Comparison of ENCODE assay signal across 8 cellular contexts in genomic region chr3:141311170-141311495, GRCh38. TPM values are rescaled to one million over a fixed set of nuclear protein-coding genes. Genes with fewer than 3 reads are reported as not detected.
DNase-seq lines count a peak whose midpoint lies in the region; ATAC-seq and TF ChIP-seq lines count a peak whose summit lies in the region.

No MANE protein-coding gene starts in this region.

- H3F3A ChIP-seq in PC-9 (ENCODE audit: insufficient read depth, low read depth), result no peaks in the 10 kb centered on the region

- peak overlapping the region; percentile 91 for H3K27ac ChIP-seq in DND-41 (ENCODE audit: low read length)
- no peak overlapping the region for H3K27ac ChIP-seq in PC-9
- H3K27ac ChIP-seq in epithelial cell of prostate, result peak overlapping the region; percentile 60
- H3K27ac ChIP-seq in parathyroid adenoma, result peak overlapping the region; percentile 54

- H3K9ac ChIP-seq in DND-41 (ENCODE audit: low read depth, low read length) (peak overlapping the region; percentile 68), parathyroid adenoma (no peak overlapping the region)

- peaks cover 45% of the 10 kb centered on the region for H3K4me1 ChIP-seq in DND-41 (ENCODE audit: insufficient read depth, low read length)
- peaks cover 7% of the 10 kb centered on the region for H3K4me1 ChIP-seq in PC-9 (replicated peaks; ENCODE audit: insufficient read depth)
- peaks cover 9% of the 10 kb centered on the region for H3K4me1 ChIP-seq in parathyroid adenoma

- ATAC-seq in DND-41 (ENCODE audit: insufficient read depth, low read depth) (no peak), HG03175 (IDR thresholded peaks at IDR 0.05; ENCODE audit: unreplicated experiment) (no peak), GM19328 (IDR thresholded peaks at IDR 0.05; ENCODE audit: unreplicated experiment) (no peak)

- H3K4me3 ChIP-seq in DND-41 (ENCODE audit: low read depth in 1 of 2, low read length in 2 of 2), result peak overlapping the region; percentile 30 to 69
- peak overlapping the region; percentile 79 for H3K4me3 ChIP-seq in PC-9
- H3K4me3 ChIP-seq in parathyroid adenoma (ENCODE audit: low read depth, low read length), result peak overlapping the region; percentile 93

- H3K27me3 ChIP-seq in DND-41 (ENCODE audit: insufficient read depth, low read length, poor library complexity) (no peaks in the 10 kb centered on the region), PC-9 (ENCODE audit: insufficient read depth, low read depth) (no peaks in the 10 kb centered on the region), parathyroid adenoma (ENCODE audit: control insufficient read depth, insufficient read depth, low read length) (no peaks in the 10 kb centered on the region)

- intact Hi-C loops in PC-9 (cut with micrococcal nuclease; ENCODE audit: unreplicated experiment), result loop anchor here (1.0 to 10.0 kb wide), 5 partner anchors 50 to 604 kb away; partner anchors contain the start of gene RNF7

- H3K36me3 ChIP-seq in DND-41 (ENCODE audit: insufficient read depth, low read length) (no peaks in the 10 kb centered on the region), PC-9 (ENCODE audit: low read depth) (no peaks in the 10 kb centered on the region), parathyroid adenoma (ENCODE audit: control insufficient read depth, insufficient read depth, low read length) (no peaks in the 10 kb centered on the region)

- CTCF ChIA-PET in PC-9 (lab: Charles Lee), result interaction anchor here (1.0 to 2.2 kb wide), 3 partner anchors 80 to 254 kb away, joined by 4 to 43 read pairs (median 4); partner anchors contain the start of gene PXYLP1

- POLR2A ChIA-PET in PC-9 (lab: Charles Lee; ENCODE audit: unreplicated experiment), result interaction anchor here (0.6 kb wide), 2 partner anchors 31 to 40 kb away, joined by 3 to 6 read pairs; no protein-coding TSS in a partner anchor

- BruUV-seq in PC-9 (replicated peaks; lab: Mats Ljungman, UMichigan), result TSS peak; percentile 92

- H2AFZ ChIP-seq in DND-41 (ENCODE audit: low read depth, low read length) (peak overlapping the region; percentile 82), PC-9 (peak overlapping the region; percentile 95), parathyroid adenoma (peak overlapping the region; percentile 88)

- TF ChIP-seq CTCF in DND-41 (IDR thresholded peaks at IDR 0.05; ENCODE audit: borderline replicate concordance, extremely low read depth, low read length, poor library complexity, severe bottlenecking) (no peak), PC-9 (conservative IDR thresholded peaks at IDR 0.05) (no peak), parathyroid adenoma (IDR thresholded peaks at IDR 0.05) (no peak)

- H3K9me2 ChIP-seq in PC-9 (ENCODE audit: insufficient read depth), result no peaks in the 10 kb centered on the region

- H3K79me2 ChIP-seq in DND-41 (ENCODE audit: insufficient read depth, low read length), result peaks cover 8% of the 10 kb centered on the region
- peaks cover 6% of the 10 kb centered on the region for H3K79me2 ChIP-seq in PC-9 (ENCODE audit: low read depth)
- H3K79me2 ChIP-seq in parathyroid adenoma, result no peaks in the 10 kb centered on the region

- no peak for DNase-seq in DND-41
- DNase-seq in PC-9, result no peak
- no peak for DNase-seq in epithelial cell of prostate (ENCODE audit: low read depth, low spot score)
- no peak for DNase-seq in NCI-H187 (lab: John Stamatoyannopoulos, UW)
- no peak for DNase-seq in COLO829 (ENCODE audit: low spot score)

- H4K20me1 ChIP-seq in DND-41 (ENCODE audit: insufficient read depth, low read length), result no peaks in the 10 kb centered on the region
- no peaks in the 10 kb centered on the region for H4K20me1 ChIP-seq in PC-9 (ENCODE audit: insufficient read depth)

- no peaks in the 10 kb centered on the region for H3K9me3 ChIP-seq in DND-41 (ENCODE audit: insufficient read depth, low read length, severe bottlenecking)
- H3K9me3 ChIP-seq in PC-9 (ENCODE audit: insufficient read depth, low read depth), result no peaks in the 10 kb centered on the region
- H3K9me3 ChIP-seq in parathyroid adenoma (ENCODE audit: control insufficient read depth, low read length), result no peaks in the 10 kb centered on the region

- H3K4me2 ChIP-seq in DND-41 (ENCODE audit: insufficient read depth, low read length) (peak overlapping the region; percentile 75), PC-9 (peak overlapping the region; percentile 87), parathyroid adenoma (ENCODE audit: low read length) (peak overlapping the region; percentile 89)

RNA-seq across cellular contexts. Expression of gene ZBTB38, which starts 57.2 kb away (rescaled TPM):
- total RNA-seq in PC-9 (2021), result 18.5 and 21.8 TPM in 2 replicates
